ENCODE assay signal across 8 cellular contexts in genomic region chr12:26121841-26122680, GRCh38. TPM values are rescaled to one million over a fixed set of nuclear protein-coding genes. Genes with fewer than 3 reads are reported as not detected.
A peak's percentile ranks its signal among the peaks of the same experiment; 100 is the strongest.
DNase-seq lines count a peak whose midpoint lies in the region; ATAC-seq and TF ChIP-seq lines count a peak whose summit lies in the region.

No MANE protein-coding gene starts in this region.

- H3K36me3 ChIP-seq in hepatocyte (replicated peaks; ENCODE audit: insufficient read depth, low read depth) (no peaks in the 10 kb centered on the region), skeletal muscle satellite cell (ENCODE audit: insufficient read depth, low read length) (no peaks in the 10 kb centered on the region)

- peak overlapping the region; percentile 64 for H2AFZ ChIP-seq in hepatocyte

- H3K4me1 Mint-ChIP-seq in CD14-positive monocyte = peaks cover 45% of the 10 kb centered on the region
- H3K4me1 Mint-ChIP-seq in activated naive CD8-positive, alpha-beta T cell treated with anti-CD3 and anti-CD28 coated beads, Interleukin-2, amount 50 U/mL, for 24 hours = peaks cover 22% of the 10 kb centered on the region

- no peaks in the 10 kb centered on the region for H4K20me1 ChIP-seq in hepatocyte (ENCODE audit: insufficient read depth, poor library complexity, severe bottlenecking)

- peaks cover 69 to 79% (median 74%) of the 10 kb centered on the region in 3 donors for H3K27me3 Mint-ChIP-seq in CD14-positive monocyte (ENCODE audit: low read depth in 3 of 3)
- peaks cover 76% of the 10 kb centered on the region for H3K27me3 Mint-ChIP-seq in activated naive CD8-positive, alpha-beta T cell treated with anti-CD3 and anti-CD28 coated beads, Interleukin-2, amount 50 U/mL, for 24 hours

- DNase-seq in CD14-positive monocyte (ENCODE audit: low spot score) = peak; percentile 53
- peak; percentile 73 for DNase-seq in GM20000 (ENCODE audit: low spot score)
- peak; percentile 25 for DNase-seq in NOMO-1 treated with DMSO at 0.1 percent for 48 hours (lab: John Stamatoyannopoulos, UW; ENCODE audit: unreplicated experiment)
- DNase-seq in activated naive CD8-positive, alpha-beta T cell treated with anti-CD3 and anti-CD28 coated beads, Interleukin-2, amount 50 U/mL, for 24 hours = peak; percentile 37
- DNase-seq in hepatocyte (ENCODE audit: low spot score) = peak; percentile 67
- DNase-seq in COR-L47 (lab: John Stamatoyannopoulos, UW) = no peak
- no peak for DNase-seq in foreskin melanocyte

- H3K27ac Mint-ChIP-seq in CD14-positive monocyte = no peak overlapping the region
- H3K27ac Mint-ChIP-seq in activated naive CD8-positive, alpha-beta T cell treated with anti-CD3 and anti-CD28 coated beads, Interleukin-2, amount 50 U/mL, for 24 hours = no peak overlapping the region

- H3K9me3 Mint-ChIP-seq in CD14-positive monocyte = peaks cover 0 to 40% (median 17%) of the 10 kb centered on the region in 7 donors
- no peaks in the 10 kb centered on the region for H3K9me3 Mint-ChIP-seq in activated naive CD8-positive, alpha-beta T cell treated with anti-CD3 and anti-CD28 coated beads, Interleukin-2, amount 50 U/mL, for 24 hours

- peak overlapping the region; percentile 93 for H3K4me2 ChIP-seq in hepatocyte
- H3K4me2 ChIP-seq in skeletal muscle satellite cell (ENCODE audit: low read length) = peak overlapping the region; percentile 100

- peaks cover 4 to 25% of the 10 kb centered on the region in 2 donors for H3K36me3 Mint-ChIP-seq in CD14-positive monocyte
- H3K36me3 Mint-ChIP-seq in activated naive CD8-positive, alpha-beta T cell treated with anti-CD3 and anti-CD28 coated beads, Interleukin-2, amount 50 U/mL, for 24 hours (ENCODE audit: low read depth) = no peaks in the 10 kb centered on the region

- peaks cover 13% of the 10 kb centered on the region for H3K4me1 ChIP-seq in hepatocyte (ENCODE audit: insufficient read depth)
- peaks cover 25% of the 10 kb centered on the region for H3K4me1 ChIP-seq in skeletal muscle satellite cell (ENCODE audit: control insufficient read depth, insufficient read depth, low read length)

- peak; percentile 29 for ATAC-seq in activated naive CD8-positive, alpha-beta T cell treated with anti-CD3 and anti-CD28 coated beads, Interleukin-2, amount 50 U/mL, for 24 hours

- peak overlapping the region; percentile 71 to 85 for H3K4me3 Mint-ChIP-seq in CD14-positive monocyte
- H3K4me3 Mint-ChIP-seq in activated naive CD8-positive, alpha-beta T cell treated with anti-CD3 and anti-CD28 coated beads, Interleukin-2, amount 50 U/mL, for 24 hours = peak overlapping the region; percentile 33

- TF ChIP-seq CTCF in CD14-positive monocyte (IDR thresholded peaks at IDR 0.05) (no peak), GM20000 (IDR thresholded peaks at IDR 0.05; ENCODE audit: extremely low read depth, missing control alignments) (no peak), hepatocyte (IDR thresholded peaks at IDR 0.05; ENCODE audit: poor library complexity) (no peak)

- H3K9me2 ChIP-seq in hepatocyte (replicated peaks; ENCODE audit: insufficient read depth) = no peaks in the 10 kb centered on the region

- H3K9ac ChIP-seq in skeletal muscle satellite cell (ENCODE audit: low read depth, low read length) = peak overlapping the region; percentile 75

- intact Hi-C loops in CD14-positive monocyte (cut with micrococcal nuclease) = loop anchor here (10.0 kb wide), 2 partner anchors 153 to 353 kb away; no protein-coding TSS in a partner anchor

- 1% methylated on average over 73 of the region's 94 CpGs for whole genome bisulfite sequencing in hepatocyte (ENCODE audit: low lambda C conversion rate, missing lambda C conversion rate)

- no peaks in the 10 kb centered on the region for H3K9me3 ChIP-seq in hepatocyte (ENCODE audit: low read depth)
- no peaks in the 10 kb centered on the region for H3K9me3 ChIP-seq in skeletal muscle satellite cell (replicated peaks; ENCODE audit: low read length)

- H3K27me3 ChIP-seq in hepatocyte (peaks cover 40% of the 10 kb centered on the region), skeletal muscle satellite cell (ENCODE audit: control insufficient read depth, insufficient read depth, low read length) (peaks cover under 1% of the 10 kb centered on the region)

- H3K79me2 ChIP-seq in hepatocyte = no peaks in the 10 kb centered on the region

- H3K4me3 ChIP-seq in hepatocyte = peak overlapping the region; percentile 34
- H3K4me3 ChIP-seq in skeletal muscle satellite cell (ENCODE audit: low read length) = peak overlapping the region; percentile 76

- H3K27ac ChIP-seq in hepatocyte = no peak overlapping the region

RNA-seq across cellular contexts. Expression of gene BHLHE41, which starts 2.8 kb away (rescaled TPM):
- polyA plus RNA-seq in CD14-positive monocyte (not detected), hepatocyte (3.6 and 4.9 TPM in 2 replicates)
- 1.6 and 2.4 TPM in 2 replicates for total RNA-seq in hepatocyte
- total RNA-seq in skeletal muscle satellite cell (2012; rRNA removed) = 1.5 and 2.2 TPM in 2 replicates

Comparison
In these comparisons a context has a peak if more than half of its experiments do, and no peak if none do; other contexts are left out.
1. DNase-seq: peak in CD14-positive monocyte (single experiment), GM20000 (single experiment), NOMO-1 treated with DMSO at 0.1 percent for 48 hours (single experiment), activated naive CD8-positive, alpha-beta T cell treated with anti-CD3 and anti-CD28 coated beads, Interleukin-2, amount 50 U/mL, for 24 hours (single experiment) and hepatocyte (single experiment); none in COR-L47 (single experiment) and foreskin melanocyte (single experiment).